In the genomic region with DNA sequence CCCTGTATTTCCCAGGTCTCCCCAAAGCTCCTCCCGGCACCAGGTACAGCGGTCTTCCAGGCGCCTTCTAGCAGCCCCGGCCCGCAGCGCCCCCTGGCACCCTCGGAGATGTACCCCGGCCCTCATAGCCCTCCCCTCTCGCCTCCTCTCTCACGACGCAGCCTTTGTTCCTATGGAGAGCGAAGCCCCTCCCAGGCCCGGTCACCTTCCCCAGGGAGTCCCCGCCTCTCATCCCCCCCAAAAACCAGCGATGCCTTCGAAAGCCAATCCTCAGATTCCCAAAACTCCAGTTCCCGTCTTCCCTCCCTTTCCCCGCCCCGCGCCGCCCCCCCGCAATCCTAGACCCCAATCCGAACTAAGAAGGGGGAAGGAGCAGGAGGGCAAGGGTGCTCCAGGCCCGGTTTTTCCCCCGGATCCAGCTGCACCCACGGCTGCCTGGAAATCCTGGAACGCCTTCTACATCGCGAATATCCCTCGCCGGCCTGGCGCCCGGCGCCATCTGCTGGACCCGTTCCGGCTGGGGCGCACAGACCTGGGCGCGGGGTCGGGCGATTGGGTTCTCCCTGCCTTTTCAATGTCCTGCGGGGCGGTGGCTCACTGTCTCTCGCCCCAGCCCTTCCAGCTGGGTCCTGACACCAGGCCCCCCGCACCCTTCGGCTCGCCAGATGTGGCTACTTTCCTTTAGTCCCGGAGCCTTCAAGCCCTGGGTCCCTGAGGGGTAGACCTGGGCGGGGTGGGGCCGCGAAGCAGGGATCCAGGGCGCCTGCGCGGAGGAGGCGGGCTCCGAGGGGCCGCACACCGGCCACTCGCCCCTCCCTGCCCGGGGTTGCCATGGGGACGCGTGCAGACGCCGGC, we compare ENCODE assay signal across 8 cellular contexts. TPM values are rescaled to one million over a fixed set of nuclear protein-coding genes. Genes with fewer than 3 reads are reported as not detected.
DNase-seq lines count a peak whose midpoint lies in the region; ATAC-seq, FAIRE-seq and TF ChIP-seq lines count a peak whose summit lies in the region.

A gene with protein sequence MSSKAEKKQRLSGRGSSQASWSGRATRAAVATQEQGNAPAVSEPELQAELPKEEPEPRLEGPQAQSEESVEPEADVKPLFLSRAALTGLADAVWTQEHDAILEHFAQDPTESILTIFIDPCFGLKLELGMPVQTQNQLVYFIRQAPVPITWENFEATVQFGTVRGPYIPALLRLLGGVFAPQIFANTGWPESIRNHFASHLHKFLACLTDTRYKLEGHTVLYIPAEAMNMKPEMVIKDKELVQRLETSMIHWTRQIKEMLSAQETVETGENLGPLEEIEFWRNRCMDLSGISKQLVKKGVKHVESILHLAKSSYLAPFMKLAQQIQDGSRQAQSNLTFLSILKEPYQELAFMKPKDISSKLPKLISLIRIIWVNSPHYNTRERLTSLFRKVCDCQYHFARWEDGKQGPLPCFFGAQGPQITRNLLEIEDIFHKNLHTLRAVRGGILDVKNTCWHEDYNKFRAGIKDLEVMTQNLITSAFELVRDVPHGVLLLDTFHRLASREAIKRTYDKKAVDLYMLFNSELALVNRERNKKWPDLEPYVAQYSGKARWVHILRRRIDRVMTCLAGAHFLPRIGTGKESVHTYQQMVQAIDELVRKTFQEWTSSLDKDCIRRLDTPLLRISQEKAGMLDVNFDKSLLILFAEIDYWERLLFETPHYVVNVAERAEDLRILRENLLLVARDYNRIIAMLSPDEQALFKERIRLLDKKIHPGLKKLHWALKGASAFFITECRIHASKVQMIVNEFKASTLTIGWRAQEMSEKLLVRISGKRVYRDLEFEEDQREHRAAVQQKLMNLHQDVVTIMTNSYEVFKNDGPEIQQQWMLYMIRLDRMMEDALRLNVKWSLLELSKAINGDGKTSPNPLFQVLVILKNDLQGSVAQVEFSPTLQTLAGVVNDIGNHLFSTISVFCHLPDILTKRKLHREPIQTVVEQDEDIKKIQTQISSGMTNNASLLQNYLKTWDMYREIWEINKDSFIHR (N-terminal part only) (plus strand): TSS at position 844 of the 855 bp plus-strand sequence. CDS start 1,991 bp downstream, outside the sequence.

- TF ChIP-seq EP300 in GM12878 (IDR thresholded peaks at IDR 0.05; ENCODE audit: borderline replicate concordance in 1 of 2, control insufficient read depth in 1 of 2, low read depth in 2 of 2, low read length in 2 of 2), result no peak

- H3K36me3 ChIP-seq in Karpas-422 (ENCODE audit: insufficient read depth, low read length) (no peaks in the 10 kb centered on the region), GM12878 (ENCODE audit: control insufficient read depth in 2 of 2, insufficient read depth in 2 of 2, low read length in 1 of 2) (no peaks in the 10 kb centered on the region), prostate gland (no peaks in the 10 kb centered on the region)

- no peak within 1 kb of the TSS for H3K27ac ChIP-seq in Karpas-422 (ENCODE audit: low read length)
- H3K27ac ChIP-seq in GM12878 (ENCODE audit: control insufficient read depth, insufficient read depth), result no peak within 1 kb of the TSS
- peak within 1 kb of the TSS; percentile 41 to 57 for H3K27ac ChIP-seq in prostate gland

- H3K9me3 ChIP-seq in Karpas-422 (ENCODE audit: low read length) (no peaks in the 10 kb centered on the region), GM12878 (replicated peaks; ENCODE audit: control insufficient read depth, insufficient read depth, low read length) (no peaks in the 10 kb centered on the region), prostate gland (no peaks in the 10 kb centered on the region)

- peaks cover 17% of the 10 kb centered on the region for H3K4me1 ChIP-seq in Karpas-422 (ENCODE audit: low read length)
- no peaks in the 10 kb centered on the region for H3K4me1 ChIP-seq in GM12878 (ENCODE audit: control insufficient read depth, insufficient read depth, low read length)
- H3K4me1 ChIP-seq in prostate gland (replicated peaks), result no peaks in the 10 kb centered on the region

- H3K4me3 ChIP-seq in Karpas-422 (ENCODE audit: low read length) (peak within 1 kb of the TSS; percentile 68), GM12878 (peak within 1 kb of the TSS; percentile 17; the same call in 1 of the 2 replicates), prostate gland (peak within 1 kb of the TSS; percentile 38 to 41)

- no peak for TF ChIP-seq POLR2A in GM12878 (IDR thresholded peaks at IDR 0.05; ENCODE audit: low read depth, low read length)
- no peak for TF ChIP-seq POLR2A in prostate gland (IDR thresholded peaks at IDR 0.05)

- in situ Hi-C loops in GM12878 (cut with MboI), result no loop called here

- no TSS peak for BruUV-seq in GM12878 (replicated peaks; lab: Mats Ljungman, UMichigan)

- H2AFZ ChIP-seq in Karpas-422 (ENCODE audit: low read length) (peak within 1 kb of the TSS; percentile 94), GM12878 (ENCODE audit: control insufficient read depth, low read depth, low read length) (peak within 1 kb of the TSS; percentile 33; the same call in 1 of the 2 replicates)

- H3K4me2 ChIP-seq in Karpas-422 (ENCODE audit: low read depth, low read length, poor library complexity, severe bottlenecking), result peak within 1 kb of the TSS; percentile 86
- peak within 1 kb of the TSS; percentile 75 for H3K4me2 ChIP-seq in GM12878 (ENCODE audit: control insufficient read depth, insufficient read depth)

- RAD21 ChIA-PET in GM12878 (lab: Charles Lee; ENCODE audit: unreplicated experiment), result interaction anchor here (0.6 kb wide), 2 partner anchors 361 to 403 kb away, joined by 3 read pairs; no protein-coding TSS in a partner anchor

- TF ChIP-seq CTCF in GM12878 (IDR thresholded peaks at IDR 0.05 in 2 of 3, conservative IDR thresholded peaks at IDR 0.05 in 1 of 3; ENCODE audit: control insufficient read depth in 2 of 3, extremely low read depth in 1 of 3, insufficient read depth in 1 of 3, low read depth in 3 of 3, low read length in 3 of 3) (peak; percentile 28 to 45 (median 37); a peak in 5 of 6 replicates), prostate gland (IDR thresholded peaks at IDR 0.05) (peak; percentile 19 to 61 (median 42))

- CTCF ChIA-PET in GM12878 (lab: Yijun Ruan, JAX), result interaction anchor here (1.2 kb wide), 1 partner anchor 203 kb away, joined by 5 read pairs; no protein-coding TSS in a partner anchor

- FAIRE-seq in RCC 7860 (lab: Jason Lieb, UNC) (no peak), GM12878 (lab: Jason Lieb, UNC) (no peak)

- ATAC-seq in GM12878, result peak; percentile 92
- ATAC-seq in GM19328 (IDR thresholded peaks at IDR 0.05; ENCODE audit: unreplicated experiment), result no peak

- WGBS in GM12878 (ENCODE audit: insufficient coverage, insufficient replicate concordance, low lambda C conversion rate, missing lambda C conversion rate), result 4% methylated on average over 44 of the region's 64 CpGs
- under 1% methylated on average over 64 of the region's 64 CpGs for WGBS in prostate gland

- POLR2A ChIA-PET in GM12878 (lab: Charles Lee), result no interaction called here

- H3K9ac ChIP-seq in Karpas-422 (ENCODE audit: low read length) (peak within 1 kb of the TSS; percentile 64), GM12878 (ENCODE audit: control insufficient read depth, insufficient read depth, low read length) (no peak within 1 kb of the TSS)

- H3K79me2 ChIP-seq in Karpas-422 (ENCODE audit: low read length), result no peaks in the 10 kb centered on the region
- no peaks in the 10 kb centered on the region for H3K79me2 ChIP-seq in GM12878 (ENCODE audit: control insufficient read depth, insufficient read depth, low read length)

- H4K20me1 ChIP-seq in Karpas-422 (ENCODE audit: insufficient read depth, low read depth, low read length) (no peaks in the 10 kb centered on the region), GM12878 (ENCODE audit: control insufficient read depth, insufficient read depth) (no peaks in the 10 kb centered on the region)

- H3K27me3 ChIP-seq in Karpas-422 (ENCODE audit: low read length) (no peaks in the 10 kb centered on the region), GM12878 (replicated peaks in 1 of 2; ENCODE audit: control insufficient read depth in 2 of 2, insufficient read depth in 2 of 2, low read length in 1 of 2) (peaks cover 6 to 11% of the 10 kb centered on the region in 2 experiments), prostate gland (replicated peaks; ENCODE audit: insufficient read depth) (no peaks in the 10 kb centered on the region)

- TF ChIP-seq RAD21 in GM12878 (IDR thresholded peaks at IDR 0.05; ENCODE audit: insufficient read depth, low read depth, low read length), result 0 out of 2 replicates have a peak, but pooled peaks have one; percentile 7

- intact Hi-C loops in GM12878 (cut with micrococcal nuclease; ENCODE audit: unreplicated experiment) (no loop called here), prostate gland (cut with DNase I) (no loop called here)

- SMC1A ChIA-PET in GM12878 (lab: Charles Lee; ENCODE audit: uncharacterized antibody, unreplicated experiment), result no interaction called here

- peak; percentile 96 for DNase-seq in DMS79 treated with DMSO at 0.1 percent for 48 hours (lab: John Stamatoyannopoulos, UW)
- peak; percentile 88 for DNase-seq in Karpas-422
- peak; percentile 64 for DNase-seq in RCC 7860 (ENCODE audit: low spot score)
- DNase-seq in GM12878 (ENCODE audit: low read depth, low spot score), result no peak
- DNase-seq in hepatic stellate cell (ENCODE audit: low spot score), result peak; percentile 90
- peak; percentile 82 for DNase-seq in prostate gland (ENCODE audit: low spot score)
- DNase-seq in cortex of kidney (lab: John Stamatoyannopoulos, UW), result no peak

- H3K9me2 ChIP-seq in Karpas-422 (replicated peaks; ENCODE audit: insufficient read depth, low read length), result no peaks in the 10 kb centered on the region

RNA-seq across cellular contexts. Expression of the gene that starts here (rescaled TPM):
- not detected in 2 replicates for total RNA-seq in Karpas-422 (2014; rRNA removed; shearing (Covaris generic); ENCODE audit: low replicate concordance)
- total RNA-seq in GM12878 (2013; cell fraction: nucleolus; rRNA removed), result not detected in 2 replicates
- total RNA-seq in GM12878 (2014; rRNA removed), result not detected in 2 replicates
- total RNA-seq in GM12878 (2014; rRNA removed; fragmentation: Illumina TruSeq; extraction: Trizol), result not detected in 2 replicates
- total RNA-seq in GM12878 (2021), result not detected in 2 replicates
- polyA plus RNA-seq in GM12878 (2011; ENCODE audit: low read depth), result not detected
- not detected in 2 replicates for polyA plus RNA-seq in GM12878 (2011; rRNA removed)
- not detected in 2 replicates for polyA plus RNA-seq in GM12878 (2011; cell fraction: cytosol; rRNA removed)
- polyA plus RNA-seq in GM12878 (2011; cell fraction: nucleus; rRNA removed), result 0.01 and 0.03 TPM in 2 replicates
- 0.03 and 0.09 TPM in 2 replicates for polyA plus RNA-seq in GM12878 (2012)
- polyA plus RNA-seq in GM12878 (2014; fragmentation: Illumina TruSeq; extraction: Trizol), result not detected in 2 replicates
- polyA plus RNA-seq in GM12878 (2014; fragmentation: Nextera tagmentation; extraction: Ambion mirVana), result not detected
- polyA plus RNA-seq in GM12878 (2014; rRNA removed), result 0.01 TPM in 1 of 2 replicates, not detected in the other
- polyA plus RNA-seq in GM12878 (2016; fragmentation: Nextera tagmentation; extraction: Ambion mirVana), result not detected
- not detected in 2 replicates for polyA minus RNA-seq in GM12878 (2011; rRNA and poly(A)+ RNA removed)
- polyA minus RNA-seq in GM12878 (2011; cell fraction: cytosol; rRNA and poly(A)+ RNA removed), result not detected in 2 replicates
- polyA minus RNA-seq in GM12878 (2011; cell fraction: nucleus; rRNA and poly(A)+ RNA removed), result not detected in 2 replicates
- 1 to 10 TPM in 1 of 2 donors, under 1 TPM in 1; 0.09 to 4.9 TPM for total RNA-seq in prostate gland

Comparison
In these comparisons a context has a peak if more than half of its experiments do, and no peak if none do; other contexts are left out.
1. Peak in DNase-seq, H3K4me3 ChIP-seq, H3K9ac ChIP-seq and H3K4me2 ChIP-seq in Karpas-422; RNA of the gene not detected or under 1 TPM.
2. Peak in ATAC-seq, H3K4me3 ChIP-seq and H3K4me2 ChIP-seq in GM12878; RNA of the gene not detected or under 1 TPM.
3. DNase-seq: peak in DMS79 treated with DMSO at 0.1 percent for 48 hours (single experiment), RCC 7860 (single experiment), hepatic stellate cell (single experiment) and prostate gland (single experiment); none in GM12878 (single experiment) and cortex of kidney (single experiment).
4. H3K27ac ChIP-seq: peak in prostate gland (2 of 2); none in Karpas-422 (single experiment) and GM12878 (single experiment).
5. H3K4me3 ChIP-seq: peak in every context shown above with its lines; median percentile 68 in Karpas-422; 40 in prostate gland; 17 in GM12878.